In the genomic region with DNA sequence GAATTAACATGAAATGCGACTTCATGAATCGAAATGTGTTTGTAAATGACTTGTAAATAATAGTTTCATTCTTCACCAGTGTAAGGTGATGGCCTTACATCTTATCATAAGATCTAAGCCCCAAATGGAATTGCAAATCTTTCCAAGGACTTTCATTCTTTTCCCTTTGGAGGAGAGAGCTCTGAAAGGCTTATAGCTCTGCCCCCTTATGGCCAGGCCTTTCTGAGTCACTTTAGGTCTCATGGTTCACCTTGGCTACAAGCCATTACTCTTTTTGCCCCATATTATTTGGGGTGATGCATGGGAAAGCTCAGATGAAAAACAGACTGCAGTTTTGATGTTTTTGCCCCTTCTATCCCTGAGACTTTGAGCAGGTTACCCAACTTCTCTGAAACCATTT, we compare ENCODE assay signal across 25 cellular contexts.
A peak's percentile ranks its signal among the peaks of the same experiment; 100 is the strongest.
DNase-seq lines count a peak whose midpoint lies in the region; TF ChIP-seq lines count a peak whose summit lies in the region.
"Had no signal": no experiment of that assay in that cellular context is flagged by ENCODE, and none has a peak within 500 bp of the region (broad histone marks: within the 10 kb centered on the region; RNA-seq: fewer than 3 reads in every experiment).

No MANE protein-coding gene starts in this region.

- TF ChIP-seq POLR2A in breast epithelium (IDR thresholded peaks at IDR 0.05): no peak

- peaks cover 6% of the 10 kb centered on the region for H3K4me1 Mint-ChIP-seq in MCF 10A (ENCODE audit: insufficient read depth, unreplicated experiment)
- H3K4me1 Mint-ChIP-seq: activated CD4-positive, alpha-beta T cell treated with anti-CD3 and anti-CD28 coated beads, Interleukin-2, amount 10 ng/mL, durations not matched to agents 7 days and 5 days had no signal

- TF ChIP-seq CTCF in MCF 10A (IDR thresholded peaks at IDR 0.05; ENCODE audit: unreplicated experiment) (no peak), breast epithelium (IDR thresholded peaks at IDR 0.05) (no peak), fibroblast of the aortic adventitia (IDR thresholded peaks at IDR 0.05; ENCODE audit: insufficient read depth, low read length) (peak; percentile 6), retinal pigment epithelial cell (conservative IDR thresholded peaks at IDR 0.05; ENCODE audit: low read depth, low read length) (peak; percentile 46)

- POLR2A ChIA-PET in MCF 10A (lab: Yijun Ruan, JAX): interaction anchor here (0.8 kb wide), 1 partner anchor 74 kb away, joined by 3 read pairs; no protein-coding TSS in a partner anchor

- H3K27me3 Mint-ChIP-seq in MCF 10A (ENCODE audit: insufficient read depth, unreplicated experiment): no peaks in the 10 kb centered on the region
- H3K27me3 Mint-ChIP-seq: activated CD4-positive, alpha-beta T cell treated with anti-CD3 and anti-CD28 coated beads, Interleukin-2, amount 10 ng/mL, durations not matched to agents 7 days and 5 days; activated naive CD8-positive, alpha-beta T cell treated with anti-CD3 and anti-CD28 coated beads, Interleukin-2, amount 50 U/mL, for 24 hours; stimulated activated naive CD8-positive, alpha-beta T cell treated with anti-CD3 and anti-CD28 coated beads, Interleukin-15, Interleukin-2, amounts not matched to agents 100 ng/mL and 50 ng/mL, for 24 hours had no signal

- no peaks in the 10 kb centered on the region for H3K4me1 ChIP-seq in breast epithelium
- H3K4me1 ChIP-seq: tibial nerve had no signal

- H3K36me3 Mint-ChIP-seq in MCF 10A (ENCODE audit: insufficient read depth, unreplicated experiment): no peaks in the 10 kb centered on the region

- no TSS peak for BruUV-seq in MCF 10A (replicated peaks; lab: Mats Ljungman, UMichigan)

- H3K27me3 ChIP-seq in breast epithelium: no peaks in the 10 kb centered on the region
- H3K27me3 ChIP-seq: cardiac muscle cell, SJSA1, tibial nerve had no signal

- H3K9me3 Mint-ChIP-seq in MCF 10A (ENCODE audit: unreplicated experiment): no peaks in the 10 kb centered on the region
- H3K9me3 Mint-ChIP-seq: activated CD4-positive, alpha-beta T cell treated with anti-CD3 and anti-CD28 coated beads, Interleukin-2, amount 10 ng/mL, durations not matched to agents 7 days and 5 days had no signal

- no peak overlapping the region for H3K4me3 ChIP-seq in breast epithelium
- no peak overlapping the region for H3K4me3 ChIP-seq in fibroblast of the aortic adventitia (ENCODE audit: low read depth, low read length)
- no peak overlapping the region for H3K4me3 ChIP-seq in retinal pigment epithelial cell (ENCODE audit: low read length)
- H3K4me3 ChIP-seq: cardiac muscle cell, SJSA1, tibial nerve had no signal

- H3K9me3 ChIP-seq in breast epithelium: no peaks in the 10 kb centered on the region
- H3K9me3 ChIP-seq: SJSA1, tibial nerve had no signal

- DNase-seq in MCF 10A (ENCODE audit: unreplicated experiment) (peak; percentile 40), breast epithelium (ENCODE audit: low spot score in 2 of 2) (no peak), amniotic epithelial cell (ENCODE audit: low read depth) (peak; percentile 39), fibroblast of the aortic adventitia (ENCODE audit: low read depth) (no peak), retinal pigment epithelial cell (ENCODE audit: low read depth) (no peak), NK-92 (lab: John Stamatoyannopoulos, UW; ENCODE audit: unreplicated experiment) (no peak), NCI-H2227 (lab: John Stamatoyannopoulos, UW; ENCODE audit: unreplicated experiment) (no peak)
- no peak for DNase-seq in activated naive CD4-positive, alpha-beta T cell treated with anti-CD3 and anti-CD28 coated beads, Interleukin-2, amount 50 U/mL, for 16 hours
- DNase-seq: activated CD4-positive, alpha-beta T cell treated with anti-CD3 and anti-CD28 coated beads, Interleukin-2, amount 10 ng/mL, durations not matched to agents 7 days and 5 days; activated naive CD8-positive, alpha-beta T cell treated with anti-CD3 and anti-CD28 coated beads, Interleukin-2, amount 50 U/mL, for 24 hours; DMS 273 treated with DMSO at 0.1 percent for 48 hours; erythroblast; GDM1; KG1; NCI-H1092; NCI-H2107; OCI-M1; small intestine; stimulated activated CD4-positive, alpha-beta T cell treated with anti-CD3 and anti-CD28 coated beads, Interleukin-4, amount 100 ng/mL, for 1 hour; T-helper 2 cell had no signal

- no peak overlapping the region for H3K27ac Mint-ChIP-seq in MCF 10A (ENCODE audit: low read depth, unreplicated experiment)
- H3K27ac Mint-ChIP-seq: activated CD4-positive, alpha-beta T cell treated with anti-CD3 and anti-CD28 coated beads, Interleukin-2, amount 10 ng/mL, durations not matched to agents 7 days and 5 days; activated naive CD8-positive, alpha-beta T cell treated with anti-CD3 and anti-CD28 coated beads, Interleukin-2, amount 50 U/mL, for 24 hours; stimulated activated naive CD8-positive, alpha-beta T cell treated with anti-CD3 and anti-CD28 coated beads, Interleukin-15, Interleukin-2, amounts not matched to agents 100 ng/mL and 50 ng/mL, for 24 hours had no signal

- no peak overlapping the region for H3K27ac ChIP-seq in breast epithelium
- H3K27ac ChIP-seq: C4-2B, cardiac muscle cell, SJSA1, tibial nerve had no signal

- no peaks in the 10 kb centered on the region for H3K36me3 ChIP-seq in breast epithelium
- H3K36me3 ChIP-seq: cardiac muscle cell, SJSA1, tibial nerve had no signal

- intact Hi-C loops in MCF 10A (cut with micrococcal nuclease) (no loop called here), breast epithelium (cut with DNase I; ENCODE audit: low total_unique reads) (no loop called here)

- H3K4me3 Mint-ChIP-seq in MCF 10A (ENCODE audit: unreplicated experiment): no peak overlapping the region
- H3K4me3 Mint-ChIP-seq: activated CD4-positive, alpha-beta T cell treated with anti-CD3 and anti-CD28 coated beads, Interleukin-2, amount 10 ng/mL, durations not matched to agents 7 days and 5 days; activated naive CD8-positive, alpha-beta T cell treated with anti-CD3 and anti-CD28 coated beads, Interleukin-2, amount 50 U/mL, for 24 hours; stimulated activated naive CD8-positive, alpha-beta T cell treated with anti-CD3 and anti-CD28 coated beads, Interleukin-15, Interleukin-2, amounts not matched to agents 100 ng/mL and 50 ng/mL, for 24 hours had no signal

- CTCF ChIA-PET in MCF 10A (lab: Yijun Ruan, JAX): interaction anchor here (0.6 to 1.2 kb wide), 4 partner anchors 58 to 1415 kb away, joined by 3 read pairs; no protein-coding TSS in a partner anchor

Comparison
In these comparisons a context has a peak if more than half of its experiments do, and no peak if none do; other contexts are left out.
1. DNase-seq: peak in MCF 10A (single experiment) and amniotic epithelial cell (single experiment); none in breast epithelium (0 of 2), fibroblast of the aortic adventitia (single experiment), retinal pigment epithelial cell (single experiment), activated naive CD4-positive, alpha-beta T cell treated with anti-CD3 and anti-CD28 coated beads, Interleukin-2, amount 50 U/mL, for 16 hours (single experiment), NK-92 (single experiment) and NCI-H2227 (single experiment).
2. CTCF ChIP-seq: peak in fibroblast of the aortic adventitia (single experiment) and retinal pigment epithelial cell (single experiment); none in MCF 10A (single experiment) and breast epithelium (0 of 3).